Comparison of ENCODE assay signal across 8 cellular contexts in genomic region chr6:31579546-31580445, GRCh38. TPM values are rescaled to one million over a fixed set of nuclear protein-coding genes. Genes with fewer than 3 reads are reported as not detected.
DNase-seq lines count a peak whose midpoint lies in the region; ATAC-seq lines count a peak whose summit lies in the region.

No MANE protein-coding gene starts in this region.

- H3K36me3 Mint-ChIP-seq in CD8-positive, alpha-beta memory T cell, result peaks cover 14 to 60% (median 16%) of the 10 kb centered on the region in 3 donors
- peaks cover 18% of the 10 kb centered on the region for H3K36me3 Mint-ChIP-seq in activated naive CD8-positive, alpha-beta T cell
- H3K36me3 Mint-ChIP-seq in naive thymus-derived CD4-positive, alpha-beta T cell, result peaks cover 11 to 66% (median 16%) of the 10 kb centered on the region in 5 donors

- CTCF ChIA-PET in CD8-positive, alpha-beta memory T cell (lab: Charles Lee), result interaction anchor here (0.6 to 19.7 kb wide), 10 partner anchors 12 to 982 kb away, joined by 3 to 692 read pairs (median 5); partner anchors contain the start of genes ATP6V1G2, DDX39B, LST1 and LTA
- CTCF ChIA-PET in naive thymus-derived CD4-positive, alpha-beta T cell (lab: Charles Lee), result interaction anchor here (0.6 to 18.2 kb wide), 11 partner anchors 9 to 251 kb away, joined by 3 to 687 read pairs (median 6); partner anchors contain the start of genes ATP6V1G2, DDX39B, NCR3 and NFKBIL1

- H3K9me3 Mint-ChIP-seq in CD8-positive, alpha-beta memory T cell, result no peaks in the 10 kb centered on the region
- H3K9me3 Mint-ChIP-seq in activated naive CD8-positive, alpha-beta T cell (ENCODE audit: low read depth), result no peaks in the 10 kb centered on the region
- H3K9me3 Mint-ChIP-seq in naive thymus-derived CD4-positive, alpha-beta T cell, result no peaks in the 10 kb centered on the region

- peak overlapping the region; percentile 87 to 100 (median 96) for H3K27ac Mint-ChIP-seq in CD8-positive, alpha-beta memory T cell
- peak overlapping the region; percentile 93 for H3K27ac Mint-ChIP-seq in activated naive CD8-positive, alpha-beta T cell
- peak overlapping the region; percentile 94 to 100 (median 97) for H3K27ac Mint-ChIP-seq in naive thymus-derived CD4-positive, alpha-beta T cell

- peaks cover 5% of the 10 kb centered on the region for H3K36me3 ChIP-seq in CD8-positive, alpha-beta memory T cell (ENCODE audit: insufficient read depth, low read length)
- no peaks in the 10 kb centered on the region for H3K36me3 ChIP-seq in HUES48 (ENCODE audit: control insufficient read depth, insufficient read depth, low read length)
- H3K36me3 ChIP-seq in naive thymus-derived CD4-positive, alpha-beta T cell (ENCODE audit: control insufficient read depth in 2 of 3, insufficient read depth in 3 of 3, low read length in 3 of 3), result peaks cover 4 to 20% (median 5%) of the 10 kb centered on the region in 3 experiments

- no peak for ATAC-seq in naive thymus-derived CD4-positive, alpha-beta T cell
- ATAC-seq in GM21529 (IDR thresholded peaks at IDR 0.05; ENCODE audit: unreplicated experiment) (no peak), HG03521 (IDR thresholded peaks at IDR 0.05; ENCODE audit: unreplicated experiment) (no peak)

- H3K4me3 ChIP-seq in CD8-positive, alpha-beta memory T cell (ENCODE audit: low read length), result peak overlapping the region; percentile 93
- peak overlapping the region; percentile 91 for H3K4me3 ChIP-seq in HUES48 (ENCODE audit: low read depth, low read length)
- H3K4me3 ChIP-seq in naive thymus-derived CD4-positive, alpha-beta T cell (ENCODE audit: low read length), result peak overlapping the region; percentile 97

- POLR2A ChIA-PET in CD8-positive, alpha-beta memory T cell (lab: Charles Lee), result interaction anchor here (0.6 to 7.6 kb wide), 10 partner anchors 9 to 251 kb away, joined by 3 to 91 read pairs (median 6); partner anchors contain the start of gene NCR3
- POLR2A ChIA-PET in naive thymus-derived CD4-positive, alpha-beta T cell (lab: Charles Lee), result interaction anchor here (0.6 to 66.4 kb wide), 13 partner anchors 16 to 1236 kb away, joined by 3 to 3078 read pairs (median 4); partner anchors contain the start of genes AIF1, ATP6V1G2, C6orf47 and DDX39B

- no peaks in the 10 kb centered on the region for H3K9me3 ChIP-seq in CD8-positive, alpha-beta memory T cell (ENCODE audit: low read length)
- no peaks in the 10 kb centered on the region for H3K9me3 ChIP-seq in HUES48 (ENCODE audit: control insufficient read depth, insufficient read depth, low read length)
- no peaks in the 10 kb centered on the region for H3K9me3 ChIP-seq in naive thymus-derived CD4-positive, alpha-beta T cell (ENCODE audit: control insufficient read depth in 2 of 3, low read length in 3 of 3)

- DNase-seq in CD8-positive, alpha-beta memory T cell, result peak in 1 of 5 donors; percentile 41
- DNase-seq in naive thymus-derived CD4-positive, alpha-beta T cell, result peak in 1 of 9 donors; percentile 47
- DNase-seq in NCI-H2107 (lab: John Stamatoyannopoulos, UW), result no peak
- no peak for DNase-seq in NCI-H2029 (lab: John Stamatoyannopoulos, UW)

- H3K4me1 ChIP-seq in CD8-positive, alpha-beta memory T cell (ENCODE audit: insufficient read depth, low read length), result peaks cover 77% of the 10 kb centered on the region
- peaks cover 14% of the 10 kb centered on the region for H3K4me1 ChIP-seq in HUES48 (ENCODE audit: control insufficient read depth, insufficient read depth, low read length)
- peaks cover 50 to 54% of the 10 kb centered on the region in 2 donors for H3K4me1 ChIP-seq in naive thymus-derived CD4-positive, alpha-beta T cell (ENCODE audit: control insufficient read depth in 2 of 2, insufficient read depth in 2 of 2, low read length in 2 of 2)

- H3K27me3 ChIP-seq in CD8-positive, alpha-beta memory T cell (ENCODE audit: insufficient read depth, low read length, poor library complexity, severe bottlenecking), result no peaks in the 10 kb centered on the region
- peaks cover 23% of the 10 kb centered on the region for H3K27me3 ChIP-seq in HUES48 (ENCODE audit: control insufficient read depth, insufficient read depth, low read length)
- H3K27me3 ChIP-seq in naive thymus-derived CD4-positive, alpha-beta T cell (ENCODE audit: control insufficient read depth in 2 of 2, insufficient read depth in 2 of 2, low read length in 2 of 2), result no peaks in the 10 kb centered on the region

- no peak overlapping the region for H3K9ac ChIP-seq in HUES48 (ENCODE audit: low read depth, low read length)

- peak overlapping the region; percentile 85 for H3K27ac ChIP-seq in CD8-positive, alpha-beta memory T cell (ENCODE audit: low read depth, low read length)
- H3K27ac ChIP-seq in HUES48 (ENCODE audit: low read depth, low read length), result no peak overlapping the region
- peak overlapping the region; percentile 97 for H3K27ac ChIP-seq in naive thymus-derived CD4-positive, alpha-beta T cell (ENCODE audit: low read depth, low read length)

- no peaks in the 10 kb centered on the region for H3K27me3 Mint-ChIP-seq in CD8-positive, alpha-beta memory T cell
- H3K27me3 Mint-ChIP-seq in activated naive CD8-positive, alpha-beta T cell, result no peaks in the 10 kb centered on the region
- peaks cover 0 to 3% (median 0%) of the 10 kb centered on the region in 5 donors for H3K27me3 Mint-ChIP-seq in naive thymus-derived CD4-positive, alpha-beta T cell

- peaks cover 74 to 88% (median 80%) of the 10 kb centered on the region in 3 donors for H3K4me1 Mint-ChIP-seq in CD8-positive, alpha-beta memory T cell
- H3K4me1 Mint-ChIP-seq in activated naive CD8-positive, alpha-beta T cell (ENCODE audit: low read depth), result peaks cover 55% of the 10 kb centered on the region
- peaks cover 46 to 80% (median 67%) of the 10 kb centered on the region in 7 donors for H3K4me1 Mint-ChIP-seq in naive thymus-derived CD4-positive, alpha-beta T cell

- peak overlapping the region; percentile 98 to 100 (median 100) for H3K4me3 Mint-ChIP-seq in CD8-positive, alpha-beta memory T cell
- peak overlapping the region; percentile 95 for H3K4me3 Mint-ChIP-seq in activated naive CD8-positive, alpha-beta T cell
- peak overlapping the region; percentile 88 to 100 (median 99) for H3K4me3 Mint-ChIP-seq in naive thymus-derived CD4-positive, alpha-beta T cell

- intact Hi-C loops in naive thymus-derived CD4-positive, alpha-beta T cell (cut with micrococcal nuclease), result loop anchor here (1.0 to 5.0 kb wide), 7 partner anchors 7 to 158 kb away; partner anchors contain the start of genes CLIC1 (in 1 of the 2) and LTA (in 1 of the 2)

RNA-seq across cellular contexts. Expression of gene LTB, which starts 2.4 kb away (rescaled TPM):
- 100 to 1,000 TPM; 196 to 206 TPM for total RNA-seq in CD8-positive, alpha-beta memory T cell
- polyA plus RNA-seq in CD8-positive, alpha-beta memory T cell, result 1,182 TPM
- total RNA-seq in naive thymus-derived CD4-positive, alpha-beta T cell, result 1,000 to 10,000 TPM in 1 of 5 experiments, 100 to 1,000 TPM in 4; 370 to 1,909 (median 670) TPM
- 1,000 to 10,000 TPM; 1,970 to 2,371 TPM for polyA plus RNA-seq in naive thymus-derived CD4-positive, alpha-beta T cell

RNA-seq across cellular contexts. Expression of gene TNF, which starts 4.4 kb away (rescaled TPM):
- total RNA-seq in CD8-positive, alpha-beta memory T cell, result 100 to 1,000 TPM; 207 to 215 TPM
- 7.9 TPM for polyA plus RNA-seq in CD8-positive, alpha-beta memory T cell
- 100 to 1,000 TPM in 1 of 5 experiments, 10 to 100 TPM in 1, 1 to 10 TPM in 3; 5.4 to 125 (median 8.7) TPM for total RNA-seq in naive thymus-derived CD4-positive, alpha-beta T cell
- polyA plus RNA-seq in naive thymus-derived CD4-positive, alpha-beta T cell, result 1 to 10 TPM in 1 of 2 donors, under 1 TPM in 1; 0.73 to 1.1 TPM

RNA-seq across cellular contexts. Expression of gene LST1, which starts 6.3 kb away (rescaled TPM):
- 10 to 100 TPM; 22.0 to 22.4 TPM for total RNA-seq in CD8-positive, alpha-beta memory T cell
- polyA plus RNA-seq in CD8-positive, alpha-beta memory T cell, result 49.6 TPM
- total RNA-seq in naive thymus-derived CD4-positive, alpha-beta T cell, result 100 to 1,000 TPM in 2 of 5 experiments, 10 to 100 TPM in 3; 15.1 to 234 (median 32.0) TPM
- 10 to 100 TPM in 1 of 2 donors, 1 to 10 TPM in 1; 8.4 to 15.3 TPM for polyA plus RNA-seq in naive thymus-derived CD4-positive, alpha-beta T cell

RNA-seq across cellular contexts. Expression of gene LTA, which starts 7.7 kb away (rescaled TPM):
- 100 to 1,000 TPM; 839 to 854 TPM for total RNA-seq in CD8-positive, alpha-beta memory T cell
- polyA plus RNA-seq in CD8-positive, alpha-beta memory T cell, result 23.3 TPM
- 100 to 1,000 TPM in 1 of 5 experiments, 10 to 100 TPM in 4; 12.3 to 110 (median 20.2) TPM for total RNA-seq in naive thymus-derived CD4-positive, alpha-beta T cell
- 10 to 100 TPM; 24.0 to 27.5 TPM for polyA plus RNA-seq in naive thymus-derived CD4-positive, alpha-beta T cell

RNA-seq across cellular contexts. Expression of gene NCR3, which starts 13.0 kb away (rescaled TPM):
- total RNA-seq in CD8-positive, alpha-beta memory T cell, result 10 to 100 TPM; 22.4 to 26.3 TPM
- 328 TPM for polyA plus RNA-seq in CD8-positive, alpha-beta memory T cell
- total RNA-seq in naive thymus-derived CD4-positive, alpha-beta T cell, result 10 to 100 TPM in 2 of 5 experiments, 1 to 10 TPM in 2, under 1 TPM in 1; 0.97 to 47.1 (median 6.7) TPM
- polyA plus RNA-seq in naive thymus-derived CD4-positive, alpha-beta T cell, result 10 to 100 TPM; 11.0 to 19.7 TPM
